ENCODE assay signal across 21 cellular contexts in genomic region chr17:11768981-11769380, GRCh38.
"Had no signal": no experiment of that assay in that cellular context is flagged by ENCODE, and none has a peak within 500 bp of the region (broad histone marks: within the 10 kb centered on the region; RNA-seq: fewer than 3 reads in every experiment).

No MANE protein-coding gene starts in this region.

- H3K4me3 ChIP-seq: colonic mucosa, gastroesophageal sphincter, heart left ventricle, hepatocyte, left ventricle myocardium inferior, lower lobe of right lung, mucosa of descending colon had no signal

- H3K36me3 ChIP-seq: colonic mucosa, gastroesophageal sphincter, heart left ventricle, left ventricle myocardium inferior, lower lobe of right lung had no signal

- H3K27ac ChIP-seq: colonic mucosa, epithelial cell of prostate, foreskin keratinocyte, gastroesophageal sphincter, heart left ventricle, hepatocyte, left ventricle myocardium inferior, lower lobe of right lung had no signal

- H3K4me1 ChIP-seq: colonic mucosa, foreskin keratinocyte, gastroesophageal sphincter, lower lobe of right lung had no signal

- DNase-seq: colonic mucosa; cortex of kidney; effector CD8-positive, alpha-beta T cell; effector memory CD8-positive, alpha-beta T cell; endodermal cell; erythroblast; foreskin keratinocyte; heart left ventricle; kidney; kidney glomerular epithelial cell; left colon; left ventricle myocardium inferior; lower lobe of right lung; mesenchymal stem cell; mucosa of descending colon; naive B cell had no signal

- H3K9me3 ChIP-seq: colonic mucosa, gastroesophageal sphincter, heart left ventricle, lower lobe of right lung, mucosa of descending colon had no signal

- ATAC-seq: effector memory CD8-positive, alpha-beta T cell; esophagus mucosa; foreskin keratinocyte; gastroesophageal sphincter; heart left ventricle; left colon; left lobe of liver; lower lobe of right lung; mucosa of descending colon had no signal

- H3K27me3 ChIP-seq: colonic mucosa, foreskin keratinocyte, heart left ventricle, hepatocyte had no signal
